Comparison of ENCODE assay signal across 8 cellular contexts in the genomic region with DNA sequence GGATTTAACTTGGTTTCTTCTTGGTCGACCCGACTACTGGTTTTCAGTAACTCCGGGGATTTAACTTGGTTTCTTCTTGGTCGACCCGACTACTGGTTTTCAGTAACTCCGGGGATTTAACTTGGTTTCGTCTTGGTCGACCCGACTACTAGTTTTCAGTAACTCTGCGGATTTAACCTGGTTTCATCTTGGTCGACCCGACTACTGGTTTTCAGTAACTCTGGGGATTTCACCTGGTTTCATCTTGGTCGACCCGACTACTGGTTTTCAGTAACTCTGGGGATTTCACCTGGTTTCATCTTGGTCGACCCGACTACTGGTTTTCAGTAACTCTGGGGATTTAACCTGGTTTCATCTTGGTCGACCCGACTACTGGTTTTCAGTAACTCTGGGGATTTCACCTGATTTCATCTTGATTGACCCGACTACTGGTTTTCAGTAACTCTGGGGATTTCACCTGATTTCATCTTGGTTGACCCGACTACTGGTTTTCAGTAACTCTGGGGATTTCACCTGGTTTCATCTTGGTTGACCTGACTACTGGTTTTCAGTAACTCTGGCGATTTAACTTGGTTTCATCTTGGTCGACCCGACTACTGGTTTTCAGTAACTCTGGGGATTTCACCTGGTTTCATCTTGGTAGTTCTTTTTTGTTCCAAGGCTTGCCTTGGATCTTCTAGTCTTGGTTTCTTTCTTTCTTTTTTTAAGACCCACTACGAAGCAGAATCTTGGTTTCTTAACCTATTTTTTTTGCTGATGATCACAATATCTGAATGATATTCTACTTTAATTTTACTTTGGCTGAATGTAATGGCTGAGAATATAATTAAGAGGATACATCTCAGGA. TPM values are rescaled to one million over a fixed set of nuclear protein-coding genes. Genes with fewer than 3 reads are reported as not detected.
DNase-seq lines count a peak whose midpoint lies in the region; ATAC-seq, FAIRE-seq and TF ChIP-seq lines count a peak whose summit lies in the region.
"Not testable (repeated sequence)": the region's sequence is repeated elsewhere in the genome, so short reads cannot be mapped to it uniquely, and the experiment has no call there.

No MANE protein-coding gene starts in this region.

- not testable (repeated sequence) for H2AFZ ChIP-seq in OCI-LY3 (ENCODE audit: low read depth, low read length); K562 (ENCODE audit: low read depth, low read length)

- H3K36me3 ChIP-seq in OCI-LY3 (replicated peaks; ENCODE audit: low read depth, low read length); K562 (ENCODE audit: control insufficient read depth, insufficient read depth, low read length): not testable (repeated sequence)

- not testable (repeated sequence) for H3K9ac ChIP-seq in OCI-LY3 (ENCODE audit: low read length); K562 (ENCODE audit: insufficient read depth in 1 of 2, low read depth in 2 of 2, low read length in 2 of 2)

- H3K4me3 ChIP-seq in GM12865 (ENCODE audit: low read depth, low read length); K562: not testable (repeated sequence)
- peak overlapping the region; percentile 3; the same call in 1 of the 2 replicates for H3K4me3 ChIP-seq in OCI-LY3 (ENCODE audit: low read length)

- not testable (repeated sequence) for H3K4me1 Mint-ChIP-seq in activated CD8-positive, alpha-beta T cell treated with anti-CD3 and anti-CD28 coated beads for 36 hours (ENCODE audit: low read depth); stimulated activated effector memory CD8-positive, alpha-beta T cell treated with anti-CD3 and anti-CD28 coated beads, Interleukin-12 subunit alpha, Interleukin-12 subunit beta, amount 100 ng/mL, for 72 hours
- H3K4me1 Mint-ChIP-seq in activated T-cell treated with anti-CD3 and anti-CD28 coated beads, Interleukin-2, amount 50 U/mL, for 72 hours (ENCODE audit: low read depth), result peaks cover 14% of the 10 kb centered on the region

- H3K36me3 Mint-ChIP-seq in activated CD8-positive, alpha-beta T cell treated with anti-CD3 and anti-CD28 coated beads for 36 hours (ENCODE audit: low read depth); activated T-cell treated with anti-CD3 and anti-CD28 coated beads, Interleukin-2, amount 50 U/mL, for 72 hours (ENCODE audit: insufficient read depth in 2 of 2): not testable (repeated sequence)
- peaks cover 14% of the 10 kb centered on the region for H3K36me3 Mint-ChIP-seq in stimulated activated effector memory CD8-positive, alpha-beta T cell treated with anti-CD3 and anti-CD28 coated beads, Interleukin-12 subunit alpha, Interleukin-12 subunit beta, amount 100 ng/mL, for 72 hours

- not testable (repeated sequence) for BruUV-seq in K562 (replicated peaks; lab: Mats Ljungman, UMichigan)

- peak overlapping the region; percentile 40; the same call in 1 of the 2 replicates for H3K4me2 ChIP-seq in OCI-LY3 (ENCODE audit: low read length)
- not testable (repeated sequence) for H3K4me2 ChIP-seq in K562 (ENCODE audit: insufficient read depth, low read length)

- not testable (repeated sequence) for H3K9me3 ChIP-seq in OCI-LY3 (ENCODE audit: insufficient read depth, low read length); K562 (replicated peaks; ENCODE audit: control insufficient read depth, insufficient read depth, low read depth, low read length)

- ATAC-seq in activated CD8-positive, alpha-beta T cell treated with anti-CD3 and anti-CD28 coated beads for 36 hours; K562: not testable (repeated sequence)
- ATAC-seq in activated T-cell treated with anti-CD3 and anti-CD28 coated beads, Interleukin-2, amount 50 U/mL, for 72 hours (replicated peaks in 1 of 2), result peak; percentile 44 to 60
- peak; percentile 47 for ATAC-seq in stimulated activated effector memory CD8-positive, alpha-beta T cell treated with anti-CD3 and anti-CD28 coated beads, Interleukin-12 subunit alpha, Interleukin-12 subunit beta, amount 100 ng/mL, for 72 hours

- TF ChIP-seq RAD21 in K562 (CRISPR knock-in tag; conservative IDR thresholded peaks at IDR 0.05 in 1 of 2, IDR thresholded peaks at IDR 0.05 in 1 of 2), result not testable (repeated sequence)

- FAIRE-seq in K562 (lab: Jason Lieb, UNC), result not testable (repeated sequence)

- not testable (repeated sequence) for H3K27me3 ChIP-seq in OCI-LY3 (ENCODE audit: low read depth, low read length); K562 (ENCODE audit: control insufficient read depth in 2 of 2, insufficient read depth in 2 of 2, low read length in 2 of 2)

- peak overlapping the region; percentile 39 for H3K27ac Mint-ChIP-seq in activated CD8-positive, alpha-beta T cell treated with anti-CD3 and anti-CD28 coated beads for 36 hours
- H3K27ac Mint-ChIP-seq in activated T-cell treated with anti-CD3 and anti-CD28 coated beads, Interleukin-2, amount 50 U/mL, for 72 hours, result peak overlapping the region; percentile 92
- peak overlapping the region; percentile 73 for H3K27ac Mint-ChIP-seq in stimulated activated effector memory CD8-positive, alpha-beta T cell treated with anti-CD3 and anti-CD28 coated beads, Interleukin-12 subunit alpha, Interleukin-12 subunit beta, amount 100 ng/mL, for 72 hours

- CTCF ChIA-PET in activated CD8-positive, alpha-beta T cell treated with anti-CD3 and anti-CD28 coated beads for 36 hours (lab: Charles Lee); K562 (lab: Yijun Ruan, JAX; ENCODE audit: low intra/inter-chr PET ratio): not testable (repeated sequence)

- in situ Hi-C loops in K562 (cut with MboI), result not testable (repeated sequence)

- H3K27me3 Mint-ChIP-seq in activated CD8-positive, alpha-beta T cell treated with anti-CD3 and anti-CD28 coated beads for 36 hours; activated T-cell treated with anti-CD3 and anti-CD28 coated beads, Interleukin-2, amount 50 U/mL, for 72 hours (ENCODE audit: low read depth): not testable (repeated sequence)

- TF ChIP-seq EP300 in K562 (IDR thresholded peaks at IDR 0.05; ENCODE audit: low read length), result not testable (repeated sequence)

- not testable (repeated sequence) for H3K9me1 ChIP-seq in K562 (ENCODE audit: control insufficient read depth, insufficient read depth, low read length)

- 76% methylated on average over 21 of the region's 24 CpGs for WGBS in K562 (ENCODE audit: insufficient coverage, low coverage, missing lambda C conversion rate)

- TF ChIP-seq CTCF in GM12865 (IDR thresholded peaks at IDR 0.05; ENCODE audit: insufficient read depth, low read depth, low read length, missing control alignments); OCI-LY3 (IDR thresholded peaks at IDR 0.05; ENCODE audit: low read depth, low read length); activated CD8-positive, alpha-beta T cell treated with anti-CD3 and anti-CD28 coated beads for 36 hours (IDR thresholded peaks at IDR 0.05); K562 (IDR thresholded peaks at IDR 0.05 in 2 of 3, conservative IDR thresholded peaks at IDR 0.05 in 1 of 3; ENCODE audit: insufficient read depth in 2 of 3, low read depth in 1 of 3, low read length in 3 of 3): not testable (repeated sequence)

- not testable (repeated sequence) for H3K79me2 ChIP-seq in OCI-LY3 (ENCODE audit: low read length); K562 (ENCODE audit: control insufficient read depth, insufficient read depth, low read length)

- TF ChIP-seq POLR2A in K562 (conservative IDR thresholded peaks at IDR 0.05), result not testable (repeated sequence)

- H4K20me1 ChIP-seq in OCI-LY3 (ENCODE audit: insufficient read depth, low read length); K562 (replicated peaks; ENCODE audit: control insufficient read depth, insufficient read depth, low read length): not testable (repeated sequence)

- not testable (repeated sequence) for H3K9me3 Mint-ChIP-seq in activated CD8-positive, alpha-beta T cell treated with anti-CD3 and anti-CD28 coated beads for 36 hours; activated T-cell treated with anti-CD3 and anti-CD28 coated beads, Interleukin-2, amount 50 U/mL, for 72 hours; stimulated activated effector memory CD8-positive, alpha-beta T cell treated with anti-CD3 and anti-CD28 coated beads, Interleukin-12 subunit alpha, Interleukin-12 subunit beta, amount 100 ng/mL, for 72 hours

- not testable (repeated sequence) for H3K4me3 Mint-ChIP-seq in activated CD8-positive, alpha-beta T cell treated with anti-CD3 and anti-CD28 coated beads for 36 hours; stimulated activated effector memory CD8-positive, alpha-beta T cell treated with anti-CD3 and anti-CD28 coated beads, Interleukin-12 subunit alpha, Interleukin-12 subunit beta, amount 100 ng/mL, for 72 hours
- H3K4me3 Mint-ChIP-seq in activated T-cell treated with anti-CD3 and anti-CD28 coated beads, Interleukin-2, amount 50 U/mL, for 72 hours, result peak overlapping the region; percentile 1 to 73

- POLR2A ChIA-PET in activated CD8-positive, alpha-beta T cell treated with anti-CD3 and anti-CD28 coated beads for 36 hours (lab: Charles Lee); K562 (lab: Yijun Ruan, JAX): not testable (repeated sequence)

- H3K27ac ChIP-seq in OCI-LY3 (ENCODE audit: low read length), result peak overlapping the region; percentile 62
- not testable (repeated sequence) for H3K27ac ChIP-seq in K562 (ENCODE audit: extremely low read depth, low read depth, low read length)

- intact Hi-C loops in activated CD8-positive, alpha-beta T cell treated with anti-CD3 and anti-CD28 coated beads for 36 hours (cut with micrococcal nuclease); K562 (cut with micrococcal nuclease): not testable (repeated sequence)

- peak; percentile 59 for DNase-seq in GM12865 (ENCODE audit: low read depth)
- peak; percentile 5 for DNase-seq in activated CD4-positive, alpha-beta T cell treated with anti-CD3 and anti-CD28 coated beads for 48 hours
- peak; percentile 12 for DNase-seq in activated CD8-positive, alpha-beta T cell treated with anti-CD3 and anti-CD28 coated beads for 36 hours
- peak; percentile 28 to 32 for DNase-seq in activated T-cell treated with anti-CD3 and anti-CD28 coated beads, Interleukin-2, amount 50 U/mL, for 72 hours
- DNase-seq in activated naive CD4-positive, alpha-beta T cell treated with Interleukin-2 at 50 U/mL for 16 hours, result peak; percentile 6
- not testable (repeated sequence) for DNase-seq in K562 (ENCODE audit: extremely low read depth in 1 of 4, low spot score in 3 of 4)
- peak in 1 of 2 donors; percentile 62 for DNase-seq in stimulated activated effector memory CD8-positive, alpha-beta T cell treated with anti-CD3 and anti-CD28 coated beads, Interleukin-12 subunit alpha, Interleukin-12 subunit beta, amount 100 ng/mL, for 72 hours (ENCODE audit: low spot score in 2 of 2)

- peaks cover 15% of the 10 kb centered on the region for H3K4me1 ChIP-seq in OCI-LY3 (ENCODE audit: low read length)
- not testable (repeated sequence) for H3K4me1 ChIP-seq in K562 (replicated peaks in 1 of 2; ENCODE audit: control insufficient read depth in 2 of 2, insufficient read depth in 2 of 2, low read length in 2 of 2)

RNA-seq across cellular contexts. Expression of gene RPL35A, which starts 28.3 kb away (rescaled TPM):
- total RNA-seq in activated CD8-positive, alpha-beta T cell treated with anti-CD3 and anti-CD28 coated beads for 36 hours, result 1,000 to 10,000 TPM; 1,685 to 1,707 TPM
- 1,000 to 10,000 TPM; 1,788 to 1,874 TPM for total RNA-seq in activated T-cell treated with anti-CD3 and anti-CD28 coated beads, Interleukin-2, amount 50 U/mL, for 72 hours
- total RNA-seq in K562 (2011; cell fraction: chromatin; rRNA removed; ENCODE audit: low replicate concordance), result 205 and 265 TPM in 2 replicates
- 160 and 166 TPM in 2 replicates for total RNA-seq in K562 (2011; cell fraction: nucleolus; rRNA removed)
- total RNA-seq in K562 (2011; cell fraction: nucleoplasm; rRNA removed), result 355 and 545 TPM in 2 replicates
- total RNA-seq in K562 (2014; rRNA removed) (998 and 1,475 TPM in 2 replicates), K562 (2014; rRNA removed; fragmentation: Illumina TruSeq; extraction: Trizol) (2,429 and 2,625 TPM in 2 replicates), K562 (2015; rRNA removed; fragmentation: Illumina TruSeq; extraction: Trizol) (1,966 and 2,155 TPM in 2 replicates), K562 (2021) (1,574 and 1,710 TPM in 2 replicates)
- polyA plus RNA-seq in K562 (2011; rRNA removed) (1,725 and 2,163 TPM in 2 replicates), K562 (2014; fragmentation: Illumina TruSeq; extraction: Trizol) (2,519 and 2,591 TPM in 2 replicates), K562 (2014; fragmentation: Nextera tagmentation; extraction: Ambion mirVana) (1,000 to 10,000 TPM; 2,367 to 2,942 TPM), K562 (2014; rRNA removed) (2,582 and 2,839 TPM in 2 replicates)
- 410 and 873 TPM in 2 replicates for polyA plus RNA-seq in K562 (2011; cell fraction: cytosol; rRNA removed)
- 282 and 691 TPM in 2 replicates for polyA plus RNA-seq in K562 (2011; cell fraction: nucleus; rRNA removed)
- polyA plus RNA-seq in K562 (2012), result 2,790 and 3,257 TPM in 2 replicates
- polyA minus RNA-seq in K562 (2011; rRNA and poly(A)+ RNA removed), result 454 and 610 TPM in 2 replicates
- 278 and 319 TPM in 2 replicates for polyA minus RNA-seq in K562 (2011; cell fraction: cytosol; rRNA and poly(A)+ RNA removed)
- polyA minus RNA-seq in K562 (2011; cell fraction: nucleus; rRNA and poly(A)+ RNA removed), result 49.8 and 108 TPM in 2 replicates

RNA-seq across cellular contexts. Expression of gene LMLN, which starts 38.4 kb away (rescaled TPM):
- total RNA-seq in activated CD8-positive, alpha-beta T cell treated with anti-CD3 and anti-CD28 coated beads for 36 hours, result 10 to 100 TPM in 1 of 2 experiments, 1 to 10 TPM in 1; 6.3 to 10.4 TPM
- total RNA-seq in activated T-cell treated with anti-CD3 and anti-CD28 coated beads, Interleukin-2, amount 50 U/mL, for 72 hours, result 1 to 10 TPM; 5.4 to 6.5 TPM
- total RNA-seq in K562 (2011; cell fraction: chromatin; rRNA removed; ENCODE audit: low replicate concordance), result 30.3 and 71.8 TPM in 2 replicates
- 21.2 and 21.8 TPM in 2 replicates for total RNA-seq in K562 (2011; cell fraction: nucleolus; rRNA removed)
- total RNA-seq in K562 (2011; cell fraction: nucleoplasm; rRNA removed), result 33.3 and 46.4 TPM in 2 replicates
- total RNA-seq in K562 (2014; rRNA removed) (3.8 and 6.0 TPM in 2 replicates), K562 (2014; rRNA removed; fragmentation: Illumina TruSeq; extraction: Trizol) (6.9 and 7.9 TPM in 2 replicates), K562 (2015; rRNA removed; fragmentation: Illumina TruSeq; extraction: Trizol) (5.1 and 6.0 TPM in 2 replicates), K562 (2021) (11.0 and 11.2 TPM in 2 replicates)
- polyA plus RNA-seq in K562 (2011; rRNA removed) (15.9 and 16.7 TPM in 2 replicates), K562 (2014; fragmentation: Illumina TruSeq; extraction: Trizol) (8.1 and 8.5 TPM in 2 replicates), K562 (2014; fragmentation: Nextera tagmentation; extraction: Ambion mirVana) (1 to 10 TPM; 2.2 to 2.7 TPM), K562 (2014; rRNA removed) (8.5 and 12.5 TPM in 2 replicates)
- polyA plus RNA-seq in K562 (2011; cell fraction: cytosol; rRNA removed), result 8.1 and 12.8 TPM in 2 replicates
- polyA plus RNA-seq in K562 (2011; cell fraction: nucleus; rRNA removed), result 21.0 and 24.6 TPM in 2 replicates
- polyA plus RNA-seq in K562 (2012), result 5.7 and 6.6 TPM in 2 replicates
- polyA minus RNA-seq in K562 (2011; rRNA and poly(A)+ RNA removed), result 19.7 and 22.4 TPM in 2 replicates
- polyA minus RNA-seq in K562 (2011; cell fraction: cytosol; rRNA and poly(A)+ RNA removed), result 6.8 and 12.5 TPM in 2 replicates
- polyA minus RNA-seq in K562 (2011; cell fraction: nucleus; rRNA and poly(A)+ RNA removed), result 12.4 and 18.9 TPM in 2 replicates

Comparison
In these comparisons a context has a peak if more than half of its experiments do, and no peak if none do; other contexts are left out.
1. H3K27ac Mint-ChIP-seq: peak in every context shown above with its lines; median percentile 92 in activated T-cell treated with anti-CD3 and anti-CD28 coated beads, Interleukin-2, amount 50 U/mL, for 72 hours; 73 in stimulated activated effector memory CD8-positive, alpha-beta T cell treated with anti-CD3 and anti-CD28 coated beads, Interleukin-12 subunit alpha, Interleukin-12 subunit beta, amount 100 ng/mL, for 72 hours; 39 in activated CD8-positive, alpha-beta T cell treated with anti-CD3 and anti-CD28 coated beads for 36 hours.